In the genomic region with DNA sequence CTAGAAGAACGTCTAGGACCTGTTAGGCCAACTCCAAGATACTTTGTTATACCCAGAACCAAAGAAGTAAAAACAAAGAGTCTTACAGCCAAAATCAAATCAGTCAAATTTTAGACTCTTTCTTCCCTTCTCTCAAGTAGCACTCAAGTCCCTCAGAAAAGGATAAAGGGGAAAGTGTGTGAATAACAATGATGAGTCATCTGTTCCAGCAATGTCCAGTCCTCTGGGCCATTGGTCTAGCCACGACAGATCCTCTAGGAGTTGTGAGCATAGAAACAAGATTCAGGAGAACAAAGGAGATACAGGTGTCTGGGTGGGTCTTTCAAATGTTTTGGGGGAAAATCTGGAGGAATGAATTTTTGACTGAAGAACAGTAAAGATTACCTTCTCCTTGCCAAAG, we compare ENCODE assay signal across 15 cellular contexts. TPM values are rescaled to one million over a fixed set of nuclear protein-coding genes. Genes with fewer than 3 reads are reported as not detected.
"Had no signal": no experiment of that assay in that cellular context is flagged by ENCODE, and none has a peak within 500 bp of the region (broad histone marks: within the 10 kb centered on the region; RNA-seq: fewer than 3 reads in every experiment).

No MANE protein-coding gene starts in this region.

- H3K4me3 ChIP-seq: gastrocnemius medialis, heart right ventricle had no signal

- DNase-seq: activated CD4-positive, alpha-beta T cell treated with anti-CD3 and anti-CD28 coated beads, Interleukin-2, amount 10 ng/mL, durations not matched to agents 7 days and 5 days; activated CD8-positive, alpha-beta memory T cell treated with anti-CD3 and anti-CD28 coated beads, Interleukin-2, amount 50 U/mL, for 48 hours; activated gamma-delta T cell treated with Interleukin-2 at 50 U/mL for 16 hours; activated naive CD8-positive, alpha-beta T cell treated with anti-CD3 and anti-CD28 coated beads for 36 hours; activated T-cell treated with anti-CD3 and anti-CD28 coated beads, Interleukin-2, amount 50 U/mL, for 72 hours; amygdala; effector memory CD4-positive, alpha-beta T cell; gastrocnemius medialis; heart right ventricle; left colon; natural killer cell; retina had no signal

- ATAC-seq: gastrocnemius medialis; heart right ventricle; left colon; natural killer cell; stimulated activated effector memory CD8-positive, alpha-beta T cell treated with anti-CD3 and anti-CD28 coated beads, Interleukin-12 subunit alpha, Interleukin-12 subunit beta, amount 100 ng/mL, for 72 hours had no signal

RNA-seq across cellular contexts. Expression of a gene that starts 36.3 kb away (rescaled TPM):
- total RNA-seq: activated CD4-positive, alpha-beta T cell treated with anti-CD3 and anti-CD28 coated beads, Interleukin-2, amount 10 ng/mL, durations not matched to agents 7 days and 5 days; activated naive CD8-positive, alpha-beta T cell treated with anti-CD3 and anti-CD28 coated beads for 36 hours; activated T-cell treated with anti-CD3 and anti-CD28 coated beads, Interleukin-2, amount 50 U/mL, for 72 hours; fibroblast of lung; gastrocnemius medialis; heart right ventricle; natural killer cell; urinary bladder had no signal
